In the genomic region with DNA sequence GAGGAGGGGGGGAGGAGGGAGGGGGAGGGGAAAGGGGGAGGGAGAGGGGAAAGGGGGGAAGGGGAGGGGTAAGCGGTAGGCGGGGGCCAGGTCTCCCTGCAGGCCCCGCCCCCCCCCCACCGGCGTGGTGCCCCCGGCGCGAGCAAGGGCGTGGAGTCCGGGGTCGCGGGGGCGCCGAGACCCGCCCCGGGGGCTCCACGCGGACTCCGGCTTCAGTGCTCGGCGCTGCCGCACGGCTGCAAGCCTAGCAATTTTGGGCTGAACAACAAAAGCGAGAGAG, we compare ENCODE assay signal across 9 cellular contexts. TPM values are rescaled to one million over a fixed set of nuclear protein-coding genes. Genes with fewer than 3 reads are reported as not detected.
DNase-seq lines count a peak whose midpoint lies in the region; ATAC-seq, FAIRE-seq and TF ChIP-seq lines count a peak whose summit lies in the region.
"Had no signal": no experiment of that assay in that cellular context is flagged by ENCODE, and none has a peak within 500 bp of the region (broad histone marks: within the 10 kb centered on the region; RNA-seq: fewer than 3 reads in every experiment).

No MANE protein-coding gene starts in this region.

- CTCF ChIA-PET in SK-N-SH (lab: Yijun Ruan, JAX): interaction anchor here (1.3 to 15.6 kb wide), 7 partner anchors 15 to 479 kb away, joined by 3 to 235 read pairs (median 12); partner anchors contain the start of gene IER5L

- H3K9ac ChIP-seq in SK-N-SH (peak overlapping the region; percentile 82), kidney (ENCODE audit: low read length in 2 of 2) (peak overlapping the region in 1 of 2 donors; percentile 98)

- no peaks in the 10 kb centered on the region for H3K79me2 ChIP-seq in SK-N-SH (ENCODE audit: insufficient read depth)

- TF ChIP-seq CTCF in SK-N-SH (IDR thresholded peaks at IDR 0.05) (no peak), kidney (IDR thresholded peaks at IDR 0.05; ENCODE audit: borderline replicate concordance, extremely low read depth, insufficient read depth) (no peak), suprapubic skin (IDR thresholded peaks at IDR 0.05) (no peak)

- H3K4me3 ChIP-seq in SK-N-SH (ENCODE audit: low read depth in 2 of 2, low read length in 1 of 2) (peak overlapping the region; percentile 60 to 77), kidney (ENCODE audit: low read length in 2 of 2) (peak overlapping the region in 1 of 2 donors; percentile 74), suprapubic skin (peak overlapping the region; percentile 59)

- H3K27me3 ChIP-seq in SK-N-SH (ENCODE audit: insufficient read depth) (no peaks in the 10 kb centered on the region), suprapubic skin (no peaks in the 10 kb centered on the region)

- no peak for TF ChIP-seq POLR2A in suprapubic skin (IDR thresholded peaks at IDR 0.05)

- H4K20me1 ChIP-seq in SK-N-SH (ENCODE audit: insufficient read depth): no peaks in the 10 kb centered on the region

- FAIRE-seq in kidney (lab: Jason Lieb, UNC): no peak

- WGBS in SK-N-SH (ENCODE audit: low lambda C conversion rate): 0% methylated on average over 1 of the region's 24 CpGs
- WGBS in suprapubic skin: no CpG with 5 or more reads among the region's 24 CpGs

- H3K27ac ChIP-seq in SK-N-SH (ENCODE audit: low read depth in 2 of 2, low read length in 1 of 2): peak overlapping the region; percentile 58 to 60; a peak in 3 of 4 replicates
- peak overlapping the region; percentile 44 for H3K27ac ChIP-seq in angular gyrus (ENCODE audit: low read depth, low read length)
- H3K27ac ChIP-seq in kidney (ENCODE audit: low read depth in 2 of 2, low read length in 2 of 2): peak overlapping the region; percentile 85 to 87
- peak overlapping the region; percentile 82 for H3K27ac ChIP-seq in suprapubic skin

- H3K4me1 ChIP-seq in SK-N-SH (ENCODE audit: control insufficient read depth in 1 of 2, insufficient read depth in 2 of 2, low read depth in 1 of 2, low read length in 1 of 2): peaks cover 4 to 25% of the 10 kb centered on the region in 2 experiments; a peak in 2 of 4 replicates
- H3K4me1 ChIP-seq in kidney (ENCODE audit: control insufficient read depth in 1 of 2, insufficient read depth in 1 of 2, low read depth in 1 of 2, low read length in 2 of 2): peaks cover 18 to 34% of the 10 kb centered on the region in 2 donors
- peaks cover 46% of the 10 kb centered on the region for H3K4me1 ChIP-seq in suprapubic skin

- TF ChIP-seq RAD21 in SK-N-SH (IDR thresholded peaks at IDR 0.05; ENCODE audit: low read length): no peak

- intact Hi-C loops in kidney (cut with DNase I): no loop called here

- H3F3A ChIP-seq in SK-N-SH (replicated peaks; ENCODE audit: insufficient read depth): peaks cover 6% of the 10 kb centered on the region

- no peaks in the 10 kb centered on the region for H3K9me2 ChIP-seq in SK-N-SH

- TF ChIP-seq EP300 in SK-N-SH (IDR thresholded peaks at IDR 0.05; ENCODE audit: borderline replicate concordance in 1 of 2, low read depth in 1 of 2, low read length in 1 of 2): no peak
- no peak for TF ChIP-seq EP300 in suprapubic skin (IDR thresholded peaks at IDR 0.05)

- ATAC-seq in SK-N-SH treated with all-trans-retinoic acid at 6 μM for 48 hours (no peak), GM21515 (IDR thresholded peaks at IDR 0.05; ENCODE audit: unreplicated experiment) (no peak)

- POLR2A ChIA-PET in SK-N-SH (lab: Yijun Ruan, JAX): interaction anchor here (1.2 kb wide), 1 partner anchor 435 kb away, joined by 4 read pairs; no protein-coding TSS in a partner anchor

- peak overlapping the region; percentile 99 for H3K4me2 ChIP-seq in SK-N-SH

- no peaks in the 10 kb centered on the region for H3K9me3 ChIP-seq in SK-N-SH
- no peaks in the 10 kb centered on the region for H3K9me3 ChIP-seq in kidney (ENCODE audit: control insufficient read depth in 1 of 2, low read length in 2 of 2)
- H3K9me3 ChIP-seq in suprapubic skin: no peaks in the 10 kb centered on the region

- H2AFZ ChIP-seq in SK-N-SH (ENCODE audit: low read depth): no peak overlapping the region; the same call in 1 of the 2 replicates

- peak; percentile 77 for DNase-seq in SK-N-SH
- DNase-seq in kidney: no peak
- DNase-seq in suprapubic skin (ENCODE audit: low spot score in 2 of 2): no peak
- DNase-seq in stimulated activated CD4-positive, alpha-beta T cell treated with anti-CD3 and anti-CD28 coated beads, Interleukin-4, amount 100 ng/mL, for 4 hours: no peak
- DNase-seq in ACHN: no peak

- in situ Hi-C loops in ACHN (cut with HindIII; ENCODE audit: low pct_ligation_motif_present, low pct_unique_long_range_greater_than_20kb, low sequenced_read_pairs): no loop called here

- H3K36me3 ChIP-seq in SK-N-SH (replicated peaks in 1 of 2; ENCODE audit: control insufficient read depth in 1 of 2, insufficient read depth in 2 of 2, low read length in 1 of 2): no peaks in the 10 kb centered on the region
- no peaks in the 10 kb centered on the region for H3K36me3 ChIP-seq in kidney (ENCODE audit: control insufficient read depth in 1 of 2, insufficient read depth in 2 of 2, low read length in 2 of 2)
- no peaks in the 10 kb centered on the region for H3K36me3 ChIP-seq in suprapubic skin

TF ChIP-seq in SK-N-SH, 30 proteins besides CTCF, POLR2A, EP300 and RAD21 (continues in another document):
- no peak for TF ChIP-seq MXI1 (IDR thresholded peaks at IDR 0.05; ENCODE audit: low read depth, low read length)
- no peak for TF ChIP-seq POLR2AphosphoS5 (IDR thresholded peaks at IDR 0.05; ENCODE audit: low read depth, low read length)
- no peak for TF ChIP-seq ELF1 (IDR thresholded peaks at IDR 0.05)
- no peak for TF ChIP-seq EZH2phosphoT487 (IDR thresholded peaks at IDR 0.05; ENCODE audit: borderline replicate concordance, low read depth)
- no peak for TF ChIP-seq PBX3 (IDR thresholded peaks at IDR 0.05)
- TF ChIP-seq MEF2A (IDR thresholded peaks at IDR 0.05; ENCODE audit: borderline replicate concordance, low read depth): no peak
- TF ChIP-seq YY1 (IDR thresholded peaks at IDR 0.05; ENCODE audit: low read depth): no peak
- no peak for TF ChIP-seq FOXM1 (IDR thresholded peaks at IDR 0.05; ENCODE audit: low read depth)
- TF ChIP-seq NFIC (IDR thresholded peaks at IDR 0.05; ENCODE audit: borderline replicate concordance): no peak

TF ChIP-seq in SK-N-SH treated with all-trans-retinoic acid at 6 μM for 48 hours, 23 proteins besides CTCF, POLR2A, EP300 and RAD21 (continues in another document):
- TF ChIP-seq ZC3H10 (CRISPR knock-in tag; IDR thresholded peaks at IDR 0.05) (no peak), ZFP3 (CRISPR knock-in tag; IDR thresholded peaks at IDR 0.05) (no peak), ZNF8 (CRISPR knock-in tag; IDR thresholded peaks at IDR 0.05) (no peak)
- TF ChIP-seq, protein P1, sequence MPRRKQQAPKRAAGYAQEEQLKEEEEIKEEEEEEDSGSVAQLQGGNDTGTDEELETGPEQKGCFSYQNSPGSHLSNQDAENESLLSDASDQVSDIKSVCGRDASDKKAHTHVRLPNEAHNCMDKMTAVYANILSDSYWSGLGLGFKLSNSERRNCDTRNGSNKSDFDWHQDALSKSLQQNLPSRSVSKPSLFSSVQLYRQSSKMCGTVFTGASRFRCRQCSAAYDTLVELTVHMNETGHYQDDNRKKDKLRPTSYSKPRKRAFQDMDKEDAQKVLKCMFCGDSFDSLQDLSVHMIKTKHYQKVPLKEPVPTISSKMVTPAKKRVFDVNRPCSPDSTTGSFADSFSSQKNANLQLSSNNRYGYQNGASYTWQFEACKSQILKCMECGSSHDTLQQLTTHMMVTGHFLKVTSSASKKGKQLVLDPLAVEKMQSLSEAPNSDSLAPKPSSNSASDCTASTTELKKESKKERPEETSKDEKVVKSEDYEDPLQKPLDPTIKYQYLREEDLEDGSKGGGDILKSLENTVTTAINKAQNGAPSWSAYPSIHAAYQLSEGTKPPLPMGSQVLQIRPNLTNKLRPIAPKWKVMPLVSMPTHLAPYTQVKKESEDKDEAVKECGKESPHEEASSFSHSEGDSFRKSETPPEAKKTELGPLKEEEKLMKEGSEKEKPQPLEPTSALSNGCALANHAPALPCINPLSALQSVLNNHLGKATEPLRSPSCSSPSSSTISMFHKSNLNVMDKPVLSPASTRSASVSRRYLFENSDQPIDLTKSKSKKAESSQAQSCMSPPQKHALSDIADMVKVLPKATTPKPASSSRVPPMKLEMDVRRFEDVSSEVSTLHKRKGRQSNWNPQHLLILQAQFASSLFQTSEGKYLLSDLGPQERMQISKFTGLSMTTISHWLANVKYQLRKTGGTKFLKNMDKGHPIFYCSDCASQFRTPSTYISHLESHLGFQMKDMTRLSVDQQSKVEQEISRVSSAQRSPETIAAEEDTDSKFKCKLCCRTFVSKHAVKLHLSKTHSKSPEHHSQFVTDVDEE (CRISPR knock-in tag; IDR thresholded peaks at IDR 0.05): no peak
- TF ChIP-seq, protein P2, sequence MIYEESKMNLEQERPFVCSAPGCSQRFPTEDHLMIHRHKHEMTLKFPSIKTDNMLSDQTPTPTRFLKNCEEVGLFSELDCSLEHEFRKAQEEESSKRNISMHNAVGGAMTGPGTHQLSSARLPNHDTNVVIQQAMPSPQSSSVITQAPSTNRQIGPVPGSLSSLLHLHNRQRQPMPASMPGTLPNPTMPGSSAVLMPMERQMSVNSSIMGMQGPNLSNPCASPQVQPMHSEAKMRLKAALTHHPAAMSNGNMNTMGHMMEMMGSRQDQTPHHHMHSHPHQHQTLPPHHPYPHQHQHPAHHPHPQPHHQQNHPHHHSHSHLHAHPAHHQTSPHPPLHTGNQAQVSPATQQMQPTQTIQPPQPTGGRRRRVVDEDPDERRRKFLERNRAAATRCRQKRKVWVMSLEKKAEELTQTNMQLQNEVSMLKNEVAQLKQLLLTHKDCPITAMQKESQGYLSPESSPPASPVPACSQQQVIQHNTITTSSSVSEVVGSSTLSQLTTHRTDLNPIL (CRISPR knock-in tag; IDR thresholded peaks at IDR 0.05; ENCODE audit: low read depth): no peak

RNA-seq across cellular contexts. Expression of gene C9orf50, which starts 10.8 kb away (rescaled TPM):
- polyA plus RNA-seq in SK-N-SH (2012; rRNA removed) (0.24 and 0.30 TPM in 2 replicates), kidney (ENCODE audit: insufficient read depth, low read depth, low replicate concordance) (2.8 TPM)
- polyA plus RNA-seq in SK-N-SH (2012; cell fraction: cytosol; rRNA removed): 0.17 and 0.34 TPM in 2 replicates
- polyA plus RNA-seq in SK-N-SH (2012; cell fraction: nucleus; rRNA removed): 1.0 and 1.2 TPM in 2 replicates
- total RNA-seq in kidney (1.1 TPM), suprapubic skin (under 1 TPM in 1 of 4 donors, not detected in 3; 0.64 TPM)
- total RNA-seq: A172 had no signal

RNA-seq across cellular contexts. Expression of gene NTMT1, which starts 15.8 kb away (rescaled TPM):
- polyA plus RNA-seq in SK-N-SH (2012; rRNA removed): 75.0 and 78.3 TPM in 2 replicates
- 44.3 and 62.6 TPM in 2 replicates for polyA plus RNA-seq in SK-N-SH (2012; cell fraction: cytosol; rRNA removed)
- polyA plus RNA-seq in SK-N-SH (2012; cell fraction: nucleus; rRNA removed): 44.8 and 47.5 TPM in 2 replicates
- 32.6 TPM for total RNA-seq in kidney
- 61.2 TPM for polyA plus RNA-seq in kidney (ENCODE audit: insufficient read depth, low read depth, low replicate concordance)
- 10 to 100 TPM; 19.4 to 25.0 (median 20.8) TPM for total RNA-seq in suprapubic skin

RNA-seq across cellular contexts. Expression of gene ASB6, which starts 31.8 kb away (rescaled TPM):
- 35.9 and 37.5 TPM in 2 replicates for polyA plus RNA-seq in SK-N-SH (2012; rRNA removed)
- polyA plus RNA-seq in SK-N-SH (2012; cell fraction: cytosol; rRNA removed): 14.2 and 23.9 TPM in 2 replicates
- polyA plus RNA-seq in SK-N-SH (2012; cell fraction: nucleus; rRNA removed): 89.7 and 96.2 TPM in 2 replicates
- total RNA-seq in kidney: 22.5 TPM
- 18.1 TPM for polyA plus RNA-seq in kidney (ENCODE audit: insufficient read depth, low read depth, low replicate concordance)
- total RNA-seq in suprapubic skin: 10 to 100 TPM; 25.6 to 41.5 (median 37.6) TPM

RNA-seq across cellular contexts. Expression of gene PRRX2, which starts 55.3 kb away (rescaled TPM):
- polyA plus RNA-seq in SK-N-SH (2012; rRNA removed) (0.83 and 0.84 TPM in 2 replicates), kidney (ENCODE audit: insufficient read depth, low read depth, low replicate concordance) (2.3 TPM)
- polyA plus RNA-seq in SK-N-SH (2012; cell fraction: cytosol; rRNA removed): 0.51 and 1.2 TPM in 2 replicates
- polyA plus RNA-seq in SK-N-SH (2012; cell fraction: nucleus; rRNA removed): 0.37 and 0.70 TPM in 2 replicates
- total RNA-seq in kidney (1.8 TPM), suprapubic skin (10 to 100 TPM in 3 of 4 donors, 1 to 10 TPM in 1; 9.9 to 16.9 (median 14.0) TPM)
- total RNA-seq: A172 had no signal
